ENCODE assay signal across 8 cellular contexts in the genomic region with DNA sequence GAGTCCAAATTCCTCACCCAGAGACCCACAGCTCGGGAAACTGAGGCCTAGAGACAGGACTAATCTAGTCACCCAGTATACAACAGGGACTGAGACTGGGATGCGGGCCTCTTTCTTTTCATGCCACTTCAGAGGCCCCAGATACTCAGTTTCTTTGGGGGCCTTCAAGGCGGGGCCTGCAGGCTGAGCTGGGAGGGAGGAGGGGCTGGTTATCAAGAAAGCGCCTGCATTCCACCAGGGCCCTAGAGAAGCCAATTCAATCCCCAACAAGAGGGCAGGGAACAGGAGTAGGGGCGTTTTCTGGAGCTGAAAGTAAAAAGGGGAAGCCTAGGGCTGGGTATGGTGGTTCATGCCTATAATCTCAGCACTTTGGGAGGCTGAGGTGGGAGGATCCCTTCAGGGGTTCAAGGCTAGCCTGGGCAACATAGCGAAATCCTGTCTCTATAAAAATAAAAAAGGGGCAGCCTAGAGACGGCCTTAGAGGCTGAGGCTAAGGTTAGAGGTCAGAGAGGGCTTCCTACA. TPM values are rescaled to one million over a fixed set of nuclear protein-coding genes. Genes with fewer than 3 reads are reported as not detected.
DNase-seq lines count a peak whose midpoint lies in the region; ATAC-seq and TF ChIP-seq lines count a peak whose summit lies in the region.

No MANE protein-coding gene starts in this region.

- CTCF ChIA-PET in PC-3 (lab: Charles Lee), result no interaction called here

- WGBS in GM23248 (ENCODE audit: low coverage in 1 of 2, low lambda C conversion rate in 2 of 2, missing lambda C conversion rate in 2 of 2), 2 experiments, result 81 to 82% methylated on average over 7 of the region's 7 CpGs

- intact Hi-C loops in PC-3 (cut with micrococcal nuclease), result loop anchor here (5.0 kb wide), 1 partner anchor 57 kb away; a partner anchor contains a TSS

- peaks cover 10% of the 10 kb centered on the region; the same call in 1 of the 2 replicates for H3K4me1 ChIP-seq in GM23248 (ENCODE audit: insufficient read depth)
- peaks cover 15% of the 10 kb centered on the region for H3K4me1 ChIP-seq in PC-3 (ENCODE audit: insufficient read depth, low read length)

- DNase-seq in GM23248, result no peak
- no peak for DNase-seq in PC-3
- DNase-seq in epithelial cell of prostate (ENCODE audit: low read depth, low spot score), result no peak
- no peak for DNase-seq in skeletal muscle cell (ENCODE audit: low read depth)
- no peak for DNase-seq in activated gamma-delta T cell treated with Interleukin-2 at 50 U/mL for 16 hours
- no peak for DNase-seq in NCI-H2029 treated with DMSO at 0.1 percent for 48 hours (lab: John Stamatoyannopoulos, UW)
- no peak for DNase-seq in amniotic stem cell (lab: John Stamatoyannopoulos, UW)

- H3K9me2 ChIP-seq in GM23248 (ENCODE audit: insufficient read depth), result no peaks in the 10 kb centered on the region
- H3K9me2 ChIP-seq in PC-3 (replicated peaks; ENCODE audit: low read length), result no peaks in the 10 kb centered on the region

- H3K4me2 ChIP-seq in GM23248 (ENCODE audit: unreplicated experiment) (peak overlapping the region; percentile 92), PC-3 (ENCODE audit: low read length) (peak overlapping the region; percentile 97)

- H3K36me3 ChIP-seq in GM23248 (ENCODE audit: low read depth) (no peaks in the 10 kb centered on the region), PC-3 (ENCODE audit: low read depth, low read length) (peaks cover 5% of the 10 kb centered on the region; the same call in 1 of the 2 replicates)

- H3K27me3 ChIP-seq in GM23248 (replicated peaks; ENCODE audit: insufficient read depth) (no peaks in the 10 kb centered on the region), PC-3 (ENCODE audit: low read length) (no peaks in the 10 kb centered on the region)

- H4K20me1 ChIP-seq in GM23248 (ENCODE audit: insufficient read depth) (no peaks in the 10 kb centered on the region), PC-3 (ENCODE audit: low read length) (no peaks in the 10 kb centered on the region)

- H3F3A ChIP-seq in GM23248 (ENCODE audit: insufficient read depth) (peaks cover 13% of the 10 kb centered on the region), PC-3 (ENCODE audit: low read length, unreplicated experiment) (no peaks in the 10 kb centered on the region)

- H3K9ac ChIP-seq in GM23248 (peak overlapping the region; percentile 87), PC-3 (ENCODE audit: low read length) (peak overlapping the region; percentile 90; the same call in 1 of the 2 replicates)

- H3K27ac ChIP-seq in GM23248 (peak overlapping the region; percentile 9; the same call in 1 of the 2 replicates), PC-3 (ENCODE audit: low read length) (no peak overlapping the region), epithelial cell of prostate (peak overlapping the region; percentile 60)

- H3K79me2 ChIP-seq in GM23248 (ENCODE audit: insufficient read depth) (peaks cover 19% of the 10 kb centered on the region), PC-3 (ENCODE audit: low read length) (peaks cover 21% of the 10 kb centered on the region)

- POLR2A ChIA-PET in PC-3 (lab: Charles Lee; ENCODE audit: unreplicated experiment), result no interaction called here

- H3K4me3 ChIP-seq in GM23248 (peak overlapping the region; percentile 90), PC-3 (ENCODE audit: low read length) (peak overlapping the region; percentile 89), skeletal muscle cell (ENCODE audit: low read depth, low read length) (peak overlapping the region; percentile 97)

- in situ Hi-C loops in GM23248 (cut with MboI), result no loop called here

- no TSS peak for BruUV-seq in PC-3 (replicated peaks; lab: Mats Ljungman, UMichigan)

- no peak for TF ChIP-seq CTCF in PC-3 (conservative IDR thresholded peaks at IDR 0.05; ENCODE audit: low read depth, low read length)

- H2AFZ ChIP-seq in GM23248 (no peak overlapping the region), PC-3 (ENCODE audit: low read length) (no peak overlapping the region)

- ATAC-seq in PC-3 (no peak), HG02970 (IDR thresholded peaks at IDR 0.05; ENCODE audit: low FRiP score, unreplicated experiment) (no peak)

- H3K9me3 ChIP-seq in GM23248 (ENCODE audit: low read depth), result no peaks in the 10 kb centered on the region
- H3K9me3 ChIP-seq in PC-3 (ENCODE audit: low read length), result no peaks in the 10 kb centered on the region

RNA-seq across cellular contexts. Expression of a gene that starts 1.6 kb away (rescaled TPM):
- total RNA-seq in GM23248 (2014; rRNA removed; shearing (Covaris generic)), result 12.4 and 18.9 TPM in 2 replicates
- 6.3 and 6.8 TPM in 2 replicates for polyA plus RNA-seq in GM23248 (2016; fragmentation: Nextera tagmentation; extraction: Ambion mirVana)
- total RNA-seq in PC-3 (2014; rRNA removed), result 45.6 and 51.4 TPM in 2 replicates

RNA-seq across cellular contexts. Expression of a gene that starts 9.1 kb away (rescaled TPM):
- 23.9 and 27.3 TPM in 2 replicates for total RNA-seq in GM23248 (2014; rRNA removed; shearing (Covaris generic))
- polyA plus RNA-seq in GM23248 (2016; fragmentation: Nextera tagmentation; extraction: Ambion mirVana), result 16.4 and 19.4 TPM in 2 replicates
- 24.9 and 31.3 TPM in 2 replicates for total RNA-seq in PC-3 (2014; rRNA removed)

RNA-seq across cellular contexts. Expression of a gene that starts 20.3 kb away (rescaled TPM):
- total RNA-seq in GM23248 (2014; rRNA removed; shearing (Covaris generic)), result not detected in 2 replicates
- polyA plus RNA-seq in GM23248 (2016; fragmentation: Nextera tagmentation; extraction: Ambion mirVana), result not detected in 2 replicates
- total RNA-seq in PC-3 (2014; rRNA removed), result not detected in 2 replicates

RNA-seq across cellular contexts. Expression of a gene that starts 37.0 kb away (rescaled TPM):
- 90.2 and 124 TPM in 2 replicates for total RNA-seq in GM23248 (2014; rRNA removed; shearing (Covaris generic))
- polyA plus RNA-seq in GM23248 (2016; fragmentation: Nextera tagmentation; extraction: Ambion mirVana), result 55.2 and 56.3 TPM in 2 replicates
- 340 and 370 TPM in 2 replicates for total RNA-seq in PC-3 (2014; rRNA removed)

RNA-seq across cellular contexts. Expression of a gene that starts 56.5 kb away (rescaled TPM):
- total RNA-seq in GM23248 (2014; rRNA removed; shearing (Covaris generic)), result not detected in 2 replicates
- polyA plus RNA-seq in GM23248 (2016; fragmentation: Nextera tagmentation; extraction: Ambion mirVana), result not detected in 2 replicates
- total RNA-seq in PC-3 (2014; rRNA removed), result not detected in 2 replicates
